1 cellular context compared by ENCODE assay signal in the genomic region with DNA sequence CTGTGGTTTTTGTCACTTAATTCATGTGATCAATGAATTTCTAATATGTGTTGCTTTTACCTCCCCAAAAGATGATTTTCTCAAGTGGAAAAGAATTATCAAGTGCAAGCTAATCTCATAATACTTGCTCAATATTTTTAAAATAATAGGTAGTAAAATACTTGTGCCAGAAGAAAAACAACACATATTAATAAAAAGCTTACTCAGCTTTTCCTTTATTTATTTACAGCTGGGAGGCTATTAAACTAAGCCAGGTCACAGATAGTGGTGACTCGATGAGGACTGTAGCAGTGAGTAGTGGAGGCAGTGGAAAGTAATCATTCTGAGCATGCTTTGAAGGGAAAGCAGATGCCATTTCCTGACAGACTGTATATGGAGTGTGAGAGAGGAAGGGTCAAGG.
TF ChIP-seq lines count a peak whose summit lies in the region.

No MANE protein-coding gene starts in this region.

TF ChIP-seq in HepG2, 621 proteins besides CTCF, POLR2A, EP300 and RAD21 (continued from another document):
- TF ChIP-seq, protein P1, sequence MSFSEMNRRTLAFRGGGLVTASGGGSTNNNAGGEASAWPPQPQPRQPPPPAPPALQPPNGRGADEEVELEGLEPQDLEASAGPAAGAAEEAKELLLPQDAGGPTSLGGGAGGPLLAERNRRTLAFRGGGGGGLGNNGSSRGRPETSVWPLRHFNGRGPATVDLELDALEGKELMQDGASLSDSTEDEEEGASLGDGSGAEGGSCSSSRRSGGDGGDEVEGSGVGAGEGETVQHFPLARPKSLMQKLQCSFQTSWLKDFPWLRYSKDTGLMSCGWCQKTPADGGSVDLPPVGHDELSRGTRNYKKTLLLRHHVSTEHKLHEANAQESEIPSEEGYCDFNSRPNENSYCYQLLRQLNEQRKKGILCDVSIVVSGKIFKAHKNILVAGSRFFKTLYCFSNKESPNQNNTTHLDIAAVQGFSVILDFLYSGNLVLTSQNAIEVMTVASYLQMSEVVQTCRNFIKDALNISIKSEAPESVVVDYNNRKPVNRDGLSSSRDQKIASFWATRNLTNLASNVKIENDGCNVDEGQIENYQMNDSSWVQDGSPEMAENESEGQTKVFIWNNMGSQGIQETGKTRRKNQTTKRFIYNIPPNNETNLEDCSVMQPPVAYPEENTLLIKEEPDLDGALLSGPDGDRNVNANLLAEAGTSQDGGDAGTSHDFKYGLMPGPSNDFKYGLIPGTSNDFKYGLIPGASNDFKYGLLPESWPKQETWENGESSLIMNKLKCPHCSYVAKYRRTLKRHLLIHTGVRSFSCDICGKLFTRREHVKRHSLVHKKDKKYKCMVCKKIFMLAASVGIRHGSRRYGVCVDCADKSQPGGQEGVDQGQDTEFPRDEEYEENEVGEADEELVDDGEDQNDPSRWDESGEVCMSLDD (CRISPR knock-in tag; IDR thresholded peaks at IDR 0.05; ENCODE audit: borderline replicate concordance) = no peak
